In genomic region chr15:45634442-45635190, GRCh38 we compare ENCODE assay signal across 8 cellular contexts. TPM values are rescaled to one million over a fixed set of nuclear protein-coding genes. Genes with fewer than 3 reads are reported as not detected.
DNase-seq lines count a peak whose midpoint lies in the region; ATAC-seq and TF ChIP-seq lines count a peak whose summit lies in the region.

Gene SQOR, plus strand, starts transcription at chr15:45635029. Its CDS starts 23,895 bp downstream, at chr15:45658924.

- peak within 1 kb of the TSS; percentile 90 to 96 (median 95) for H3K27ac Mint-ChIP-seq in CD4-positive, alpha-beta memory T cell

- no peaks in the 10 kb centered on the region for H3K9me3 Mint-ChIP-seq in CD4-positive, alpha-beta memory T cell

- peaks cover 10 to 11% of the 10 kb centered on the region in 2 donors for H3K36me3 Mint-ChIP-seq in CD4-positive, alpha-beta memory T cell

- no peaks in the 10 kb centered on the region for H3K27me3 Mint-ChIP-seq in CD4-positive, alpha-beta memory T cell

- peaks cover 26 to 53% (median 41%) of the 10 kb centered on the region in 4 donors for H3K4me1 Mint-ChIP-seq in CD4-positive, alpha-beta memory T cell

- WGBS in sigmoid colon, 2 donors = 1 to 3% methylated on average over 53 of the region's 53 CpGs

- peak within 1 kb of the TSS; percentile 67 for H3K27ac ChIP-seq in CD4-positive, alpha-beta memory T cell (ENCODE audit: low read depth, low read length)
- H3K27ac ChIP-seq in sigmoid colon = peak within 1 kb of the TSS; percentile 89 to 95 (median 94)

- H3K4me1 ChIP-seq in CD4-positive, alpha-beta memory T cell (ENCODE audit: insufficient read depth, low read length) = peaks cover 45% of the 10 kb centered on the region
- peaks cover 0 to 44% (median 32%) of the 10 kb centered on the region in 4 donors for H3K4me1 ChIP-seq in sigmoid colon

- H3K9me3 ChIP-seq in CD4-positive, alpha-beta memory T cell (ENCODE audit: control insufficient read depth in 1 of 2, low read length in 2 of 2) = no peaks in the 10 kb centered on the region
- H3K9me3 ChIP-seq in sigmoid colon = no peaks in the 10 kb centered on the region

- CTCF ChIA-PET in CD4-positive, alpha-beta memory T cell (lab: Charles Lee; ENCODE audit: partially characterized antibody) = interaction anchor here (0.6 to 1.6 kb wide), 11 partner anchors 9 to 177 kb away, joined by 3 to 6 read pairs (median 3); partner anchors contain the start of gene BLOC1S6

- peak in 1 of 2 donors; percentile 80 for TF ChIP-seq POLR2A in sigmoid colon (IDR thresholded peaks at IDR 0.05)

- no peaks in the 10 kb centered on the region for H3K36me3 ChIP-seq in CD4-positive, alpha-beta memory T cell (ENCODE audit: insufficient read depth, low read length)
- no peaks in the 10 kb centered on the region for H3K36me3 ChIP-seq in sigmoid colon

- intact Hi-C loops in CD4-positive, alpha-beta memory T cell (cut with micrococcal nuclease) = loop anchor here (1.0 to 2.0 kb wide), 4 partner anchors 20 to 434 kb away; partner anchors contain the start of gene BLOC1S6
- intact Hi-C loops in sigmoid colon (cut with DNase I) = loop anchor here (2.0 kb wide), 2 partner anchors 48 to 434 kb away; partner anchors contain the start of gene BLOC1S6

- ATAC-seq in GM19395 (IDR thresholded peaks at IDR 0.05; ENCODE audit: unreplicated experiment) (peak; percentile 75), HG03521 (IDR thresholded peaks at IDR 0.05; ENCODE audit: unreplicated experiment) (peak; percentile 68)

- TF ChIP-seq EP300 in sigmoid colon (IDR thresholded peaks at IDR 0.05) = no peak

- H3K4me3 ChIP-seq in CD4-positive, alpha-beta memory T cell (ENCODE audit: low read length in 2 of 2) = peak within 1 kb of the TSS; percentile 76 to 90
- peak within 1 kb of the TSS; percentile 55 to 82 (median 62) for H3K4me3 ChIP-seq in sigmoid colon

- H3K4me3 Mint-ChIP-seq in CD4-positive, alpha-beta memory T cell = peak within 1 kb of the TSS; percentile 88 to 99 (median 98)

- no peaks in the 10 kb centered on the region for H3K27me3 ChIP-seq in CD4-positive, alpha-beta memory T cell (ENCODE audit: insufficient read depth, low read length)
- H3K27me3 ChIP-seq in sigmoid colon = no peaks in the 10 kb centered on the region

- POLR2A ChIA-PET in CD4-positive, alpha-beta memory T cell (lab: Charles Lee; ENCODE audit: partially characterized antibody) = interaction anchor here (0.9 to 3.5 kb wide), 6 partner anchors 10 to 434 kb away, joined by 3 to 39 read pairs (median 7); partner anchors contain the start of gene BLOC1S6

- peak; percentile 63 to 71 (median 67) for DNase-seq in CD4-positive, alpha-beta memory T cell
- DNase-seq in T follicular helper cell (ENCODE audit: low read depth) = peak; percentile 36
- DNase-seq in amygdala (lab: John Stamatoyannopoulos, UW) = peak in 34 of 56 donors; percentile 6 to 83 (median 42)
- peak; percentile 72 for DNase-seq in hepatic stellate cell (ENCODE audit: low spot score)
- DNase-seq in sigmoid colon = peak; percentile 95
- no peak for DNase-seq in SHP77 treated with DMSO at 0.1 percent for 48 hours (lab: John Stamatoyannopoulos, UW)

- no peak for TF ChIP-seq CTCF in sigmoid colon (IDR thresholded peaks at IDR 0.05)

RNA-seq across cellular contexts. Expression of gene SQOR, which starts in this region (rescaled TPM):
- total RNA-seq in CD4-positive, alpha-beta memory T cell = 10 to 100 TPM; 47.9 to 51.0 TPM
- polyA plus RNA-seq in CD4-positive, alpha-beta memory T cell = 100 to 1,000 TPM; 118 to 183 TPM
- total RNA-seq in sigmoid colon = 10 to 100 TPM; 60.4 to 83.4 (median 67.7) TPM
- polyA plus RNA-seq in sigmoid colon = 100 to 1,000 TPM; 275 to 415 (median 355) TPM
